12 cellular contexts compared by ENCODE assay signal in genomic region chr20:650954-651353, GRCh38. TPM values are rescaled to one million over a fixed set of nuclear protein-coding genes. Genes with fewer than 3 reads are reported as not detected.
A peak's percentile ranks its signal among the peaks of the same experiment; 100 is the strongest.
DNase-seq lines count a peak whose midpoint lies in the region; ATAC-seq and TF ChIP-seq lines count a peak whose summit lies in the region.
"Had no signal": no experiment of that assay in that cellular context is flagged by ENCODE, and none has a peak within 500 bp of the region (broad histone marks: within the 10 kb centered on the region; RNA-seq: fewer than 3 reads in every experiment).

No MANE protein-coding gene starts in this region.

- peak overlapping the region; percentile 9 for H3K4me3 Mint-ChIP-seq in activated CD8-positive, alpha-beta memory T cell treated with anti-CD3 and anti-CD28 coated beads, Interleukin-2, amount 10 ng/mL, durations not matched to agents 7 days and 5 days
- peak overlapping the region; percentile 73 for H3K4me3 Mint-ChIP-seq in progenitor cell of endocrine pancreas (ENCODE audit: low read depth)

- CTCF ChIA-PET in activated CD8-positive, alpha-beta memory T cell treated with anti-CD3 and anti-CD28 coated beads, Interleukin-2, amount 10 ng/mL, durations not matched to agents 7 days and 5 days (lab: Charles Lee) = interaction anchor here (2.1 kb wide), 1 partner anchor 11 kb away, joined by 6 read pairs; no protein-coding TSS in a partner anchor
- CTCF ChIA-PET in OCI-LY7 (lab: Charles Lee; ENCODE audit: unreplicated experiment) = no interaction called here

- DNase-seq in activated CD8-positive, alpha-beta memory T cell treated with anti-CD3 and anti-CD28 coated beads, Interleukin-2, amount 10 ng/mL, durations not matched to agents 7 days and 5 days = no peak
- DNase-seq in activated CD8-positive, alpha-beta memory T cell treated with anti-CD3 and anti-CD28 coated beads, Interleukin-2, amount 50 U/mL, for 48 hours = no peak
- no peak for DNase-seq in OCI-LY7 (ENCODE audit: low spot score)
- peak; percentile 39 for DNase-seq in dermis blood vessel endothelial cell
- DNase-seq in progenitor cell of endocrine pancreas (ENCODE audit: low spot score, unreplicated experiment) = no peak
- DNase-seq in NCI-H526 treated with DMSO at 0.1 percent for 48 hours (lab: John Stamatoyannopoulos, UW) = no peak
- DNase-seq: activated CD4-positive, alpha-beta T cell treated with anti-CD3 and anti-CD28 coated beads, Interleukin-2, amount 50 U/mL, for 1 hour; amniotic stem cell; RPMI8226 had no signal

- H3K9me3 ChIP-seq in OCI-LY7 (ENCODE audit: low read length) = peaks cover 5% of the 10 kb centered on the region; the same call in 1 of the 2 replicates

- intact Hi-C loops in OCI-LY7 (cut with micrococcal nuclease; ENCODE audit: unreplicated experiment) = loop anchor here (10.0 kb wide), 1 partner anchor 184 kb away; the partner anchor contains the start of gene FAM110A

- BruUV-seq in OCI-LY7 (replicated peaks; lab: Mats Ljungman, UMichigan) = TSS peak; percentile 16

- no peaks in the 10 kb centered on the region for H3K9me2 ChIP-seq in OCI-LY7 (ENCODE audit: insufficient read depth, low read length)

- H3K27ac Mint-ChIP-seq in activated CD8-positive, alpha-beta memory T cell treated with anti-CD3 and anti-CD28 coated beads, Interleukin-2, amount 10 ng/mL, durations not matched to agents 7 days and 5 days = no peak overlapping the region
- no peak overlapping the region for H3K27ac Mint-ChIP-seq in progenitor cell of endocrine pancreas

- H3K4me1 ChIP-seq in OCI-LY7 (ENCODE audit: insufficient read depth, low read length, poor library complexity, severe bottlenecking) = peaks cover 15% of the 10 kb centered on the region

- H3K4me3 ChIP-seq in OCI-LY7 (ENCODE audit: low read depth, low read length, poor library complexity, severe bottlenecking) = no peak overlapping the region

- peaks cover 26% of the 10 kb centered on the region for H3K4me1 Mint-ChIP-seq in activated CD8-positive, alpha-beta memory T cell treated with anti-CD3 and anti-CD28 coated beads, Interleukin-2, amount 10 ng/mL, durations not matched to agents 7 days and 5 days
- peaks cover 14% of the 10 kb centered on the region for H3K4me1 Mint-ChIP-seq in progenitor cell of endocrine pancreas (ENCODE audit: low read depth)

- POLR2A ChIA-PET in OCI-LY7 (lab: Charles Lee) = interaction anchor here (0.7 kb wide), 1 partner anchor 16 kb away, joined by 9 read pairs; no protein-coding TSS in a partner anchor

- H3K79me2 ChIP-seq in OCI-LY7 (ENCODE audit: insufficient read depth, low read depth, low read length) = peaks cover 24% of the 10 kb centered on the region; the same call in 1 of the 2 replicates

- no peak overlapping the region for H2AFZ ChIP-seq in OCI-LY7 (ENCODE audit: low read length)

- no peak overlapping the region for H3K4me2 ChIP-seq in OCI-LY7 (ENCODE audit: low read length)

- H3K27me3 Mint-ChIP-seq in activated CD8-positive, alpha-beta memory T cell treated with anti-CD3 and anti-CD28 coated beads, Interleukin-2, amount 10 ng/mL, durations not matched to agents 7 days and 5 days = peaks cover 3% of the 10 kb centered on the region
- peaks cover 20% of the 10 kb centered on the region for H3K27me3 Mint-ChIP-seq in progenitor cell of endocrine pancreas

- H3K9me3 Mint-ChIP-seq in activated CD8-positive, alpha-beta memory T cell treated with anti-CD3 and anti-CD28 coated beads, Interleukin-2, amount 10 ng/mL, durations not matched to agents 7 days and 5 days (ENCODE audit: low read depth) = no peaks in the 10 kb centered on the region
- no peaks in the 10 kb centered on the region for H3K9me3 Mint-ChIP-seq in progenitor cell of endocrine pancreas (ENCODE audit: low read depth)

- peaks cover 44% of the 10 kb centered on the region for H3K36me3 ChIP-seq in OCI-LY7 (ENCODE audit: insufficient read depth, low read length)

- H3K36me3 Mint-ChIP-seq in activated CD8-positive, alpha-beta memory T cell treated with anti-CD3 and anti-CD28 coated beads, Interleukin-2, amount 10 ng/mL, durations not matched to agents 7 days and 5 days = peaks cover 26% of the 10 kb centered on the region
- peaks cover 18% of the 10 kb centered on the region for H3K36me3 Mint-ChIP-seq in progenitor cell of endocrine pancreas (ENCODE audit: insufficient read depth)

- no peak for TF ChIP-seq CTCF in OCI-LY7 (conservative IDR thresholded peaks at IDR 0.05; ENCODE audit: low read length)
- TF ChIP-seq CTCF in progenitor cell of endocrine pancreas (IDR thresholded peaks at IDR 0.05; ENCODE audit: unreplicated experiment) = peak; percentile 13

- H4K20me1 ChIP-seq in OCI-LY7 (ENCODE audit: insufficient read depth, low read length) = 0 out of 2 replicates have a peak, but pooled peaks cover 4% of the 10 kb centered on the region

- no peak overlapping the region for H3K27ac ChIP-seq in OCI-LY7 (ENCODE audit: low read depth, low read length, poor library complexity, severe bottlenecking)

- ATAC-seq in activated CD8-positive, alpha-beta memory T cell treated with anti-CD3 and anti-CD28 coated beads, Interleukin-2, amount 10 ng/mL, durations not matched to agents 7 days and 5 days = no peak
- ATAC-seq in GM21423 (IDR thresholded peaks at IDR 0.05; ENCODE audit: unreplicated experiment) (no peak), GM18868 (IDR thresholded peaks at IDR 0.05; ENCODE audit: unreplicated experiment) (no peak)

RNA-seq across cellular contexts. Expression of gene SRXN1, which starts 2.0 kb away (rescaled TPM):
- total RNA-seq in activated CD8-positive, alpha-beta memory T cell treated with anti-CD3 and anti-CD28 coated beads, Interleukin-2, amount 10 ng/mL, durations not matched to agents 7 days and 5 days = 10 to 100 TPM; 17.7 to 20.0 TPM
- total RNA-seq in OCI-LY7 (2014; rRNA removed; shearing (Covaris generic)) = 12.4 and 18.6 TPM in 2 replicates
- total RNA-seq in OCI-LY7 (2022) (17.1 and 19.8 TPM in 2 replicates), dermis blood vessel endothelial cell (30.3 and 38.6 TPM in 2 replicates), progenitor cell of endocrine pancreas (12.0 and 13.8 TPM in 2 replicates)

RNA-seq across cellular contexts. Expression of gene SCRT2, which starts 24.6 kb away (rescaled TPM):
- total RNA-seq in activated CD8-positive, alpha-beta memory T cell treated with anti-CD3 and anti-CD28 coated beads, Interleukin-2, amount 10 ng/mL, durations not matched to agents 7 days and 5 days = not detected
- total RNA-seq in OCI-LY7 (2014; rRNA removed; shearing (Covaris generic)) = not detected in 2 replicates
- total RNA-seq in OCI-LY7 (2022) (not detected in 2 replicates), dermis blood vessel endothelial cell (not detected in 2 replicates), progenitor cell of endocrine pancreas (not detected in 2 replicates)
- total RNA-seq: endothelial cell of umbilical vein had no signal

RNA-seq across cellular contexts. Expression of gene TCF15, which starts 40.8 kb away (rescaled TPM):
- total RNA-seq in activated CD8-positive, alpha-beta memory T cell treated with anti-CD3 and anti-CD28 coated beads, Interleukin-2, amount 10 ng/mL, durations not matched to agents 7 days and 5 days = not detected
- not detected in 2 replicates for total RNA-seq in OCI-LY7 (2014; rRNA removed; shearing (Covaris generic))
- total RNA-seq in OCI-LY7 (2022) = not detected in 2 replicates
- 2.0 and 2.7 TPM in 2 replicates for total RNA-seq in dermis blood vessel endothelial cell
- not detected in 2 replicates for total RNA-seq in progenitor cell of endocrine pancreas
